Comparison of ENCODE assay signal across 10 cellular contexts in the genomic region with DNA sequence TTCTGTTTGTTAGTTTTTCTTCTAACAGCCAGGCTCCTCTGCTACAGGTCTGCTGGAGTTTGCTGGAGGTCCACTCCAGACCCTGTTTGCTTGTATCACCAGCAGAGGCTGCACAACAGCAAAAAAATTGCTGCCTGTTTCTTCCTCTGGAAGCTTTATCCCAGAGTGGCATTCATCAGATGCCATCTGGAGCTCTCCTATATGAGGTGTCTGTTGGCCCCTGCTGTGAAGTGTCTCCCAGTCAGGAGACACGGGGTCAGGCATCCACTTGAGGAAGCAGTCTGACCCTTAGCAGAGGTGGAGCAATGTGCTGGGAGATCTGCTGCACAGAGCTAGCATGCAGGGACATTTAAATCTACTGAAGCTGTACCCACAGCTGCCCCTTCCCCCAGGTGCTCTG. TPM values are rescaled to one million over a fixed set of nuclear protein-coding genes. Genes with fewer than 3 reads are reported as not detected.
DNase-seq lines count a peak whose midpoint lies in the region; ATAC-seq and TF ChIP-seq lines count a peak whose summit lies in the region.
"Had no signal": no experiment of that assay in that cellular context is flagged by ENCODE, and none has a peak within 500 bp of the region (broad histone marks: within the 10 kb centered on the region; RNA-seq: fewer than 3 reads in every experiment).

No MANE protein-coding gene starts in this region.

- H3K4me2 ChIP-seq in mesenchymal stem cell (ENCODE audit: low read length, poor library complexity, severe bottlenecking): no peak overlapping the region

- H3K23ac ChIP-seq in mesenchymal stem cell (ENCODE audit: low read length in 2 of 2): no peak overlapping the region

- peak; percentile 25; the same call in 1 of the 2 replicates for TF ChIP-seq CTCF in LNCaP clone FGC (IDR thresholded peaks at IDR 0.05; ENCODE audit: control insufficient read depth, extremely low read depth, insufficient read depth)

- peaks cover 0 to 6% of the 10 kb centered on the region in 2 experiments for H3K36me3 ChIP-seq in mesenchymal stem cell (ENCODE audit: control insufficient read depth in 1 of 2, insufficient read depth in 2 of 2, low read depth in 1 of 2, low read length in 2 of 2)

- H3K4me3 ChIP-seq in LNCaP clone FGC (ENCODE audit: low read depth, low read length) (peak overlapping the region; percentile 34; the same call in 1 of the 2 replicates), mesenchymal stem cell (ENCODE audit: insufficient read depth in 1 of 2, low read depth in 1 of 2, low read length in 2 of 2) (no peak overlapping the region)
- H3K4me3 ChIP-seq: lung had no signal

- H3K9ac ChIP-seq in mesenchymal stem cell (ENCODE audit: low read length): no peak overlapping the region

- peaks cover 11% of the 10 kb centered on the region for H3K36me3 Mint-ChIP-seq in T-cell
- H3K36me3 Mint-ChIP-seq in activated CD4-positive, alpha-beta memory T cell treated with anti-CD3 and anti-CD28 coated beads, Interleukin-2, amount 10 ng/mL, durations not matched to agents 7 days and 5 days (ENCODE audit: low read depth): no peaks in the 10 kb centered on the region

- peak overlapping the region; percentile 93 to 95 for H3K27ac Mint-ChIP-seq in T-cell
- no peak overlapping the region for H3K27ac Mint-ChIP-seq in activated CD4-positive, alpha-beta memory T cell treated with anti-CD3 and anti-CD28 coated beads, Interleukin-2, amount 10 ng/mL, durations not matched to agents 7 days and 5 days

- peak overlapping the region; percentile 29 to 62 for H3K18ac ChIP-seq in mesenchymal stem cell (ENCODE audit: low read depth in 1 of 2, low read length in 2 of 2)

- H2BK5ac ChIP-seq in mesenchymal stem cell (ENCODE audit: low read depth, low read length, poor library complexity, severe bottlenecking): no peak overlapping the region

- H3K4me1 ChIP-seq in mesenchymal stem cell (ENCODE audit: control insufficient read depth, insufficient read depth, low read depth, low read length): peaks cover 6% of the 10 kb centered on the region

- H2AK5ac ChIP-seq in mesenchymal stem cell (ENCODE audit: low read length, severe bottlenecking): no peak overlapping the region

- H3K27me3 ChIP-seq in mesenchymal stem cell (ENCODE audit: control insufficient read depth in 1 of 2, insufficient read depth in 1 of 2, low read length in 2 of 2): no peaks in the 10 kb centered on the region

- CTCF ChIA-PET in T-cell (lab: Charles Lee): interaction anchor here (1.4 to 7.4 kb wide), 2 partner anchors 97 to 99 kb away, joined by 3 to 73 read pairs; no protein-coding TSS in a partner anchor
- CTCF ChIA-PET in activated CD4-positive, alpha-beta memory T cell treated with anti-CD3 and anti-CD28 coated beads, Interleukin-2, amount 10 ng/mL, durations not matched to agents 7 days and 5 days (lab: Charles Lee): interaction anchor here (0.9 to 9.1 kb wide), 2 partner anchors 10 to 98 kb away, joined by 3 to 125 read pairs; no protein-coding TSS in a partner anchor

- no peaks in the 10 kb centered on the region for H3K27me3 Mint-ChIP-seq in T-cell
- no peaks in the 10 kb centered on the region for H3K27me3 Mint-ChIP-seq in activated CD4-positive, alpha-beta memory T cell treated with anti-CD3 and anti-CD28 coated beads, Interleukin-2, amount 10 ng/mL, durations not matched to agents 7 days and 5 days

- DNase-seq in DMS 273 (lab: John Stamatoyannopoulos, UW; ENCODE audit: unreplicated experiment) (peak; percentile 78), LNCaP clone FGC (ENCODE audit: low read depth) (no peak), T-cell (no peak), mesenchymal stem cell (peak; percentile 24), NCI-H1436 (lab: John Stamatoyannopoulos, UW) (no peak), cortex of kidney (lab: John Stamatoyannopoulos, UW) (no peak)
- DNase-seq in activated CD4-positive, alpha-beta memory T cell treated with anti-CD3 and anti-CD28 coated beads, Interleukin-2, amount 10 ng/mL, durations not matched to agents 7 days and 5 days: no peak
- DNase-seq: GDM1 had no signal

- H3K9me3 ChIP-seq in mesenchymal stem cell (ENCODE audit: control insufficient read depth, low read length): no peaks in the 10 kb centered on the region

- no peak overlapping the region for H2BK12ac ChIP-seq in mesenchymal stem cell (ENCODE audit: low read length in 2 of 2)

- H3K4me1 Mint-ChIP-seq in T-cell: peaks cover 9 to 35% (median 16%) of the 10 kb centered on the region in 3 donors
- H3K4me1 Mint-ChIP-seq in activated CD4-positive, alpha-beta memory T cell treated with anti-CD3 and anti-CD28 coated beads, Interleukin-2, amount 10 ng/mL, durations not matched to agents 7 days and 5 days: peaks cover 8% of the 10 kb centered on the region

- no peak overlapping the region for H2BK120ac ChIP-seq in mesenchymal stem cell (ENCODE audit: low read depth, low read length)

- peak overlapping the region in 1 of 2 experiments; percentile 95 for H3K14ac ChIP-seq in mesenchymal stem cell (ENCODE audit: low read length in 2 of 2)

- no peak overlapping the region for H4K91ac ChIP-seq in mesenchymal stem cell (ENCODE audit: low read length)

- peak in 3 of 4 experiments; percentile 14 to 30 (median 22) for ATAC-seq in T-cell (replicated peaks in 1 of 4)
- ATAC-seq in HG03039 (IDR thresholded peaks at IDR 0.05; ENCODE audit: unreplicated experiment): no peak

- H2BK15ac ChIP-seq in mesenchymal stem cell (ENCODE audit: low read depth, poor library complexity, severe bottlenecking): no peak overlapping the region

- peak overlapping the region in 1 of 2 experiments; percentile 51 for H3K4ac ChIP-seq in mesenchymal stem cell (ENCODE audit: low read depth in 1 of 2, low read length in 2 of 2)

- POLR2A ChIA-PET in T-cell (lab: Charles Lee): interaction anchor here in 1 of 2 donors (0.9 kb wide), 1 partner anchor 101 kb away, joined by 4 read pairs; no protein-coding TSS in a partner anchor
- POLR2A ChIA-PET in activated CD4-positive, alpha-beta memory T cell treated with anti-CD3 and anti-CD28 coated beads, Interleukin-2, amount 10 ng/mL, durations not matched to agents 7 days and 5 days (lab: Charles Lee): interaction anchor here (1.1 kb wide), 1 partner anchor 27 kb away, joined by 6 read pairs; a partner anchor contains a TSS

- peak overlapping the region; percentile 23 for H2AFZ ChIP-seq in mesenchymal stem cell (ENCODE audit: low read depth, low read length)

- peak overlapping the region; percentile 66 to 80 (median 76) for H3K4me3 Mint-ChIP-seq in T-cell
- H3K4me3 Mint-ChIP-seq in activated CD4-positive, alpha-beta memory T cell treated with anti-CD3 and anti-CD28 coated beads, Interleukin-2, amount 10 ng/mL, durations not matched to agents 7 days and 5 days: no peak overlapping the region

- no peak overlapping the region for H3K27ac ChIP-seq in mesenchymal stem cell (ENCODE audit: low read length, poor library complexity, severe bottlenecking)

- H3K79me1 ChIP-seq in mesenchymal stem cell (replicated peaks; ENCODE audit: low read length, poor library complexity, severe bottlenecking): no peaks in the 10 kb centered on the region

- 38% methylated on average over 1 of the region's 1 CpG for WGBS in mesenchymal stem cell

- H4K8ac ChIP-seq in mesenchymal stem cell (ENCODE audit: low read length): peak overlapping the region; percentile 30

- H3K9me3 Mint-ChIP-seq in T-cell: peaks cover 0 to 4% (median 3%) of the 10 kb centered on the region in 3 donors
- no peaks in the 10 kb centered on the region for H3K9me3 Mint-ChIP-seq in activated CD4-positive, alpha-beta memory T cell treated with anti-CD3 and anti-CD28 coated beads, Interleukin-2, amount 10 ng/mL, durations not matched to agents 7 days and 5 days

RNA-seq across cellular contexts. Expression of a gene that starts 26.7 kb away (rescaled TPM):
- total RNA-seq in T-cell: 10 to 100 TPM in 4 of 5 donors, 1 to 10 TPM in 1; 8.5 to 17.2 (median 11.8) TPM
- polyA plus RNA-seq in mesenchymal stem cell (2013, experiment 1 of 2): 7.3 TPM
- polyA plus RNA-seq in mesenchymal stem cell (2013, experiment 2 of 2): 7.8 TPM
- 10 to 100 TPM in 1 of 2 experiments, 1 to 10 TPM in 1; 9.5 to 12.6 TPM for total RNA-seq in activated CD4-positive, alpha-beta memory T cell treated with anti-CD3 and anti-CD28 coated beads, Interleukin-2, amount 10 ng/mL, durations not matched to agents 7 days and 5 days

Comparison
In these comparisons a context has a peak if more than half of its experiments do, and no peak if none do; other contexts are left out.
1. DNase-seq: peak in DMS 273 (single experiment) and mesenchymal stem cell (single experiment); none in LNCaP clone FGC (single experiment), T-cell (0 of 34), NCI-H1436 (single experiment), cortex of kidney (single experiment) and activated CD4-positive, alpha-beta memory T cell treated with anti-CD3 and anti-CD28 coated beads, Interleukin-2, amount 10 ng/mL, durations not matched to agents 7 days and 5 days (single experiment).